Comparison of ENCODE assay signal across 26 cellular contexts in the genomic region with DNA sequence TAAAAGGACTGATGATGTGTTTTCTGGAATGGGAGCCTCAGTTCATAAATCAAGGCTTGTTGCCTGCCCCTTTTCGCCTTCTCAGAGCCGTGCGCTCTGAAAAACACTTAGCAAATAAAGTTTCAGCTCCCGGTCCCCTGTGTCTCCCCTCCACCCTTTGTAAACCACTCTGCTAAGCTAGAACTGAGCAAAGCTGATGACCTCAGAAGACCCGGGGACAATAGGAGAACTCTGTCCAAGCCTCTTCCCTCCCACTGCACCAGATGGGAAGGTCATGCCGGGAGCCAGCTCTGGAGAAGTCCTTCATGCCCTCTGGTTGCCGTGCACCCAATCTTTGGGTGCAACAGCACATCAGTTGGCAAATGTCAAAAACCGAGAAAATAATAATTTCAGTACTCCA. TPM values are rescaled to one million over a fixed set of nuclear protein-coding genes. Genes with fewer than 3 reads are reported as not detected.
"Had no signal": no experiment of that assay in that cellular context is flagged by ENCODE, and none has a peak within 500 bp of the region (broad histone marks: within the 10 kb centered on the region; RNA-seq: fewer than 3 reads in every experiment).

No MANE protein-coding gene starts in this region.

- H3K27ac ChIP-seq: pancreas had no signal

- ATAC-seq: activated T-cell treated with anti-CD3 and anti-CD28 coated beads, Interleukin-2, amount 50 U/mL, for 72 hours; effector memory CD8-positive, alpha-beta T cell; gastroesophageal sphincter; naive thymus-derived CD4-positive, alpha-beta T cell; stimulated activated naive CD8-positive, alpha-beta T cell treated with anti-CD3 and anti-CD28 coated beads, Interleukin-15, Interleukin-2, amounts not matched to agents 100 U/mL and 50 U/mL, for 24 hours had no signal

- H3K4me1 Mint-ChIP-seq: naive thymus-derived CD4-positive, alpha-beta T cell had no signal

- H3K36me3 Mint-ChIP-seq: activated naive CD8-positive, alpha-beta T cell; brain; memory B cell; naive thymus-derived CD4-positive, alpha-beta T cell had no signal

- H3K4me3 ChIP-seq: gastroesophageal sphincter, pancreas, prostate gland, testis had no signal

- DNase-seq: activated CD4-positive, alpha-beta T cell treated with anti-CD3 and anti-CD28 coated beads for 4 hours; activated CD4-positive, alpha-beta T cell treated with anti-CD3 and anti-CD28 coated beads, Interleukin-2, amount 50 U/mL, for 4 hours; activated CD4-positive, CD25-positive, alpha-beta regulatory T cell; activated effector memory CD4-positive, alpha-beta T cell treated with Interleukin-2 at 50 U/mL for 16 hours; activated naive CD4-positive, alpha-beta T cell treated with Interleukin-2 at 50 U/mL for 16 hours; activated T-cell treated with anti-CD3 and anti-CD28 coated beads for 4 hours; activated T-cell treated with anti-CD3 and anti-CD28 coated beads, Interleukin-2, amount 50 U/mL, for 72 hours; cortex of kidney; effector memory CD8-positive, alpha-beta T cell; hippocampal formation; midbrain; naive thymus-derived CD4-positive, alpha-beta T cell; pancreas; retina; stimulated activated CD4-positive, alpha-beta T cell treated with anti-CD3 and anti-CD28 coated beads, Interleukin-2, amount 100 ng/mL, for 48 hours; stimulated activated naive CD8-positive, alpha-beta T cell treated with anti-CD3 and anti-CD28 coated beads, Interleukin-15, Interleukin-2, amounts not matched to agents 100 U/mL and 50 U/mL, for 24 hours; T-helper 1 cell; testis had no signal

- H3K4me3 Mint-ChIP-seq: activated naive CD8-positive, alpha-beta T cell; activated T-cell treated with anti-CD3 and anti-CD28 coated beads, Interleukin-2, amount 50 U/mL, for 72 hours; brain; effector memory CD8-positive, alpha-beta T cell; memory B cell; naive thymus-derived CD4-positive, alpha-beta T cell; neural crest cell; T-helper 2 cell treated with Interferon-gamma antibody and Interleukin-4, amounts not matched to agents 5 μg/mL and 100 μg/mL, for 36 hours had no signal

- H3K36me3 ChIP-seq: gastroesophageal sphincter, pancreas, prostate gland had no signal

- H3K9me3 ChIP-seq: gastroesophageal sphincter, pancreas, prostate gland, testis had no signal

- H3K9me3 Mint-ChIP-seq: activated T-cell treated with anti-CD3 and anti-CD28 coated beads, Interleukin-2, amount 50 U/mL, for 72 hours; effector memory CD8-positive, alpha-beta T cell; memory B cell; neural crest cell; T-helper 2 cell treated with Interferon-gamma antibody and Interleukin-4, amounts not matched to agents 5 μg/mL and 100 μg/mL, for 36 hours had no signal

- H3K27ac Mint-ChIP-seq: activated naive CD8-positive, alpha-beta T cell; activated T-cell treated with anti-CD3 and anti-CD28 coated beads, Interleukin-2, amount 50 U/mL, for 72 hours; effector memory CD8-positive, alpha-beta T cell; memory B cell; naive thymus-derived CD4-positive, alpha-beta T cell; T-helper 2 cell treated with Interferon-gamma antibody and Interleukin-4, amounts not matched to agents 5 μg/mL and 100 μg/mL, for 36 hours had no signal

- H3K27me3 ChIP-seq: gastroesophageal sphincter, pancreas, testis had no signal

- H3K4me1 ChIP-seq: pancreas had no signal

RNA-seq across cellular contexts. Expression of a gene that starts 39.2 kb away (rescaled TPM):
- total RNA-seq: activated T-cell treated with anti-CD3 and anti-CD28 coated beads, Interleukin-2, amount 50 U/mL, for 72 hours; endothelial cell of umbilical vein had no signal
